In genomic region chr9:4344946-4345345, GRCh38 we compare ENCODE assay signal across 12 cellular contexts. TPM values are rescaled to one million over a fixed set of nuclear protein-coding genes. Genes with fewer than 3 reads are reported as not detected.
DNase-seq lines count a peak whose midpoint lies in the region; ATAC-seq and TF ChIP-seq lines count a peak whose summit lies in the region.
"Had no signal": no experiment of that assay in that cellular context is flagged by ENCODE, and none has a peak within 500 bp of the region (broad histone marks: within the 10 kb centered on the region; RNA-seq: fewer than 3 reads in every experiment).

No MANE protein-coding gene starts in this region.

- TF ChIP-seq CTCF in Calu3 (IDR thresholded peaks at IDR 0.05; ENCODE audit: unreplicated experiment), result no peak
- no peak for TF ChIP-seq CTCF in GM20000 (IDR thresholded peaks at IDR 0.05; ENCODE audit: extremely low read depth, missing control alignments)

- intact Hi-C loops in Calu3 (cut with micrococcal nuclease; ENCODE audit: unreplicated experiment), result no loop called here
- intact Hi-C loops in activated CD4-positive, alpha-beta T cell treated with anti-CD3 and anti-CD28 coated beads for 36 hours (cut with DNase I, micrococcal nuclease), result loop anchor here in 1 of 2 experiments (2.0 kb wide), 2 partner anchors 20 to 38 kb away; no protein-coding TSS in a partner anchor

- POLR2A ChIA-PET in activated CD4-positive, alpha-beta T cell treated with anti-CD3 and anti-CD28 coated beads for 36 hours (lab: Charles Lee), result no interaction called here
- POLR2A ChIA-PET in activated naive CD8-positive, alpha-beta T cell treated with anti-CD3 and anti-CD28 coated beads, Interleukin-2, amount 10 ng/mL, durations not matched to agents 7 days and 5 days (lab: Charles Lee), result no interaction called here

- peaks cover 21% of the 10 kb centered on the region for H3K4me1 Mint-ChIP-seq in Calu3 (ENCODE audit: low read depth, unreplicated experiment)
- H3K4me1 Mint-ChIP-seq in activated CD4-positive, alpha-beta T cell treated with anti-CD3 and anti-CD28 coated beads for 36 hours, result peaks cover 21% of the 10 kb centered on the region
- peaks cover 9% of the 10 kb centered on the region for H3K4me1 Mint-ChIP-seq in activated naive CD8-positive, alpha-beta T cell treated with anti-CD3 and anti-CD28 coated beads, Interleukin-2, amount 10 ng/mL, durations not matched to agents 7 days and 5 days
- H3K4me1 Mint-ChIP-seq: activated B cell treated with CpG ODN at 0.5 μM for 24 hours had no signal

- no peak for DNase-seq in Calu3
- DNase-seq in activated CD4-positive, alpha-beta T cell treated with anti-CD3 and anti-CD28 coated beads for 36 hours, result peak; percentile 78
- DNase-seq in activated naive CD8-positive, alpha-beta T cell treated with anti-CD3 and anti-CD28 coated beads, Interleukin-2, amount 10 ng/mL, durations not matched to agents 7 days and 5 days, result no peak
- DNase-seq in stimulated activated CD4-positive, alpha-beta T cell treated with anti-CD3 and anti-CD28 coated beads, Interleukin-15, amount 100 ng/mL, for 24 hours, result peak; percentile 56
- DNase-seq in NCI-H2107 treated with DMSO at 0.1 percent for 48 hours (lab: John Stamatoyannopoulos, UW; ENCODE audit: unreplicated experiment), result no peak
- no peak for DNase-seq in SIG-M5 treated with dmso at 0.1 percent for 504 hours (lab: John Stamatoyannopoulos, UW; ENCODE audit: unreplicated experiment)
- DNase-seq in epidermal melanocyte (ENCODE audit: insufficient read length, low spot score), result no peak
- no peak for DNase-seq in GM20000 (ENCODE audit: low spot score)
- DNase-seq: activated B cell treated with CpG ODN at 0.5 μM for 24 hours, NCI-H524, pancreas, SHP77 treated with DMSO at 0.1 percent for 48 hours had no signal

- peak overlapping the region; percentile 8 for H3K27ac Mint-ChIP-seq in Calu3 (ENCODE audit: unreplicated experiment)
- peak overlapping the region; percentile 28 for H3K27ac Mint-ChIP-seq in activated CD4-positive, alpha-beta T cell treated with anti-CD3 and anti-CD28 coated beads for 36 hours
- no peak overlapping the region for H3K27ac Mint-ChIP-seq in activated naive CD8-positive, alpha-beta T cell treated with anti-CD3 and anti-CD28 coated beads, Interleukin-2, amount 10 ng/mL, durations not matched to agents 7 days and 5 days
- H3K27ac Mint-ChIP-seq: activated B cell treated with CpG ODN at 0.5 μM for 24 hours had no signal

- no peaks in the 10 kb centered on the region for H3K9me3 Mint-ChIP-seq in Calu3 (ENCODE audit: low read depth, unreplicated experiment)
- no peaks in the 10 kb centered on the region for H3K9me3 Mint-ChIP-seq in activated CD4-positive, alpha-beta T cell treated with anti-CD3 and anti-CD28 coated beads for 36 hours (ENCODE audit: low read depth)
- H3K9me3 Mint-ChIP-seq in activated naive CD8-positive, alpha-beta T cell treated with anti-CD3 and anti-CD28 coated beads, Interleukin-2, amount 10 ng/mL, durations not matched to agents 7 days and 5 days, result peaks cover 1% of the 10 kb centered on the region

- peaks cover 9% of the 10 kb centered on the region for H3K36me3 Mint-ChIP-seq in Calu3 (ENCODE audit: insufficient read depth, unreplicated experiment)
- H3K36me3 Mint-ChIP-seq in activated CD4-positive, alpha-beta T cell treated with anti-CD3 and anti-CD28 coated beads for 36 hours (ENCODE audit: low read depth), result no peaks in the 10 kb centered on the region
- no peaks in the 10 kb centered on the region for H3K36me3 Mint-ChIP-seq in activated naive CD8-positive, alpha-beta T cell treated with anti-CD3 and anti-CD28 coated beads, Interleukin-2, amount 10 ng/mL, durations not matched to agents 7 days and 5 days

- BruUV-seq in Calu3 (replicated peaks; lab: Mats Ljungman, UMichigan), result no TSS peak

- H3K4me3 Mint-ChIP-seq in Calu3 (ENCODE audit: low read depth, unreplicated experiment), result no peak overlapping the region
- H3K4me3 Mint-ChIP-seq in activated CD4-positive, alpha-beta T cell treated with anti-CD3 and anti-CD28 coated beads for 36 hours, result no peak overlapping the region
- peak overlapping the region; percentile 7 for H3K4me3 Mint-ChIP-seq in activated naive CD8-positive, alpha-beta T cell treated with anti-CD3 and anti-CD28 coated beads, Interleukin-2, amount 10 ng/mL, durations not matched to agents 7 days and 5 days
- H3K4me3 Mint-ChIP-seq: activated B cell treated with CpG ODN at 0.5 μM for 24 hours had no signal

- H3K27me3 Mint-ChIP-seq in Calu3 (ENCODE audit: unreplicated experiment), result no peaks in the 10 kb centered on the region
- H3K27me3 Mint-ChIP-seq in activated CD4-positive, alpha-beta T cell treated with anti-CD3 and anti-CD28 coated beads for 36 hours, result no peaks in the 10 kb centered on the region
- H3K27me3 Mint-ChIP-seq in activated naive CD8-positive, alpha-beta T cell treated with anti-CD3 and anti-CD28 coated beads, Interleukin-2, amount 10 ng/mL, durations not matched to agents 7 days and 5 days, result no peaks in the 10 kb centered on the region

- CTCF ChIA-PET in Calu3 (lab: Charles Lee), result no interaction called here
- CTCF ChIA-PET in activated CD4-positive, alpha-beta T cell treated with anti-CD3 and anti-CD28 coated beads for 36 hours (lab: Charles Lee), result interaction anchor here (0.6 to 1.7 kb wide), 2 partner anchors 30 to 818 kb away, joined by 3 to 7 read pairs; no protein-coding TSS in a partner anchor

- peak; percentile 98 for ATAC-seq in activated CD4-positive, alpha-beta T cell treated with anti-CD3 and anti-CD28 coated beads for 36 hours
- peak; percentile 85 for ATAC-seq in activated naive CD8-positive, alpha-beta T cell treated with anti-CD3 and anti-CD28 coated beads, Interleukin-2, amount 10 ng/mL, durations not matched to agents 7 days and 5 days (ENCODE audit: low read depth)

RNA-seq across cellular contexts. Expression of gene GLIS3, which starts 45.1 kb away (rescaled TPM):
- 72.5 and 90.8 TPM in 2 replicates for total RNA-seq in Calu3 (2022)
- total RNA-seq in activated CD4-positive, alpha-beta T cell treated with anti-CD3 and anti-CD28 coated beads for 36 hours, result under 1 TPM; 0.93 to 0.96 TPM
- 1 to 10 TPM in 1 of 2 experiments, under 1 TPM in 1; 0.74 to 1.3 TPM for total RNA-seq in activated naive CD8-positive, alpha-beta T cell treated with anti-CD3 and anti-CD28 coated beads, Interleukin-2, amount 10 ng/mL, durations not matched to agents 7 days and 5 days

Comparison
In these comparisons a context has a peak if more than half of its experiments do, and no peak if none do; other contexts are left out.
1. DNase-seq: peak in activated CD4-positive, alpha-beta T cell treated with anti-CD3 and anti-CD28 coated beads for 36 hours (single experiment) and stimulated activated CD4-positive, alpha-beta T cell treated with anti-CD3 and anti-CD28 coated beads, Interleukin-15, amount 100 ng/mL, for 24 hours (single experiment); none in Calu3 (single experiment), activated naive CD8-positive, alpha-beta T cell treated with anti-CD3 and anti-CD28 coated beads, Interleukin-2, amount 10 ng/mL, durations not matched to agents 7 days and 5 days (single experiment), NCI-H2107 treated with DMSO at 0.1 percent for 48 hours (single experiment), SIG-M5 treated with dmso at 0.1 percent for 504 hours (single experiment), epidermal melanocyte (single experiment) and GM20000 (single experiment).
2. RNA of gene GLIS3, which starts 45.1 kb away (total RNA-seq): 72.5 to 90.8 TPM in Calu3; 0.74 to 1.3 TPM in activated naive CD8-positive, alpha-beta T cell treated with anti-CD3 and anti-CD28 coated beads, Interleukin-2, amount 10 ng/mL, durations not matched to agents 7 days and 5 days and 0.93 to 0.96 TPM in activated CD4-positive, alpha-beta T cell treated with anti-CD3 and anti-CD28 coated beads for 36 hours; every median in the first group is over 10 times any median in the second.